Comparison of ENCODE assay signal across 12 cellular contexts in genomic region chr7:25847331-25848070, GRCh38.
A peak's percentile ranks its signal among the peaks of the same experiment; 100 is the strongest.
DNase-seq lines count a peak whose midpoint lies in the region; ATAC-seq, FAIRE-seq and TF ChIP-seq lines count a peak whose summit lies in the region.
"Had no signal": no experiment of that assay in that cellular context is flagged by ENCODE, and none has a peak within 500 bp of the region (broad histone marks: within the 10 kb centered on the region; RNA-seq: fewer than 3 reads in every experiment).

No MANE protein-coding gene starts in this region.

- no peak overlapping the region for H3K27ac ChIP-seq in naive thymus-derived CD4-positive, alpha-beta T cell (ENCODE audit: low read depth, low read length)

- POLR2A ChIA-PET in naive thymus-derived CD4-positive, alpha-beta T cell (lab: Charles Lee), result no interaction called here

- no peak for ATAC-seq in naive thymus-derived CD4-positive, alpha-beta T cell
- ATAC-seq in GM19467 (IDR thresholded peaks at IDR 0.05; ENCODE audit: unreplicated experiment), result no peak

- FAIRE-seq in RCC 7860 (lab: Jason Lieb, UNC), result peak; percentile 97

- H3K4me3 Mint-ChIP-seq in progenitor cell of endocrine pancreas (ENCODE audit: low read depth), result no peak overlapping the region
- H3K4me3 Mint-ChIP-seq in naive thymus-derived CD4-positive, alpha-beta T cell, result no peak overlapping the region
- H3K4me3 Mint-ChIP-seq: activated CD4-positive, alpha-beta T cell treated with anti-CD3 and anti-CD28 coated beads, Interleukin-2, amount 10 ng/mL, durations not matched to agents 7 days and 5 days; activated naive CD8-positive, alpha-beta T cell treated with anti-CD3 and anti-CD28 coated beads for 36 hours; B cell had no signal

- in situ Hi-C loops in ACHN (cut with HindIII; ENCODE audit: low pct_ligation_motif_present, low pct_unique_long_range_greater_than_20kb, low sequenced_read_pairs), result no loop called here

- H3K27me3 ChIP-seq in naive thymus-derived CD4-positive, alpha-beta T cell (ENCODE audit: control insufficient read depth in 2 of 2, insufficient read depth in 2 of 2, low read length in 2 of 2), result peaks cover 10 to 12% of the 10 kb centered on the region in 2 donors

- H3K9me3 Mint-ChIP-seq in progenitor cell of endocrine pancreas (ENCODE audit: low read depth), result no peaks in the 10 kb centered on the region
- peaks cover 0 to 2% (median 0%) of the 10 kb centered on the region in 11 donors for H3K9me3 Mint-ChIP-seq in naive thymus-derived CD4-positive, alpha-beta T cell
- H3K9me3 Mint-ChIP-seq: activated CD4-positive, alpha-beta T cell treated with anti-CD3 and anti-CD28 coated beads, Interleukin-2, amount 10 ng/mL, durations not matched to agents 7 days and 5 days; activated naive CD8-positive, alpha-beta T cell treated with anti-CD3 and anti-CD28 coated beads for 36 hours had no signal

- CTCF ChIA-PET in naive thymus-derived CD4-positive, alpha-beta T cell (lab: Charles Lee), result no interaction called here

- peaks cover 7% of the 10 kb centered on the region for H3K27me3 Mint-ChIP-seq in progenitor cell of endocrine pancreas
- H3K27me3 Mint-ChIP-seq in naive thymus-derived CD4-positive, alpha-beta T cell, result peaks cover 40 to 66% (median 56%) of the 10 kb centered on the region in 5 donors

- no peaks in the 10 kb centered on the region for H3K9me3 ChIP-seq in naive thymus-derived CD4-positive, alpha-beta T cell (ENCODE audit: control insufficient read depth in 2 of 3, low read length in 3 of 3)

- H3K4me1 ChIP-seq in naive thymus-derived CD4-positive, alpha-beta T cell (ENCODE audit: control insufficient read depth in 2 of 2, insufficient read depth in 2 of 2, low read length in 2 of 2), result peaks cover 0 to 5% of the 10 kb centered on the region in 2 donors

- peaks cover 46% of the 10 kb centered on the region for H3K4me1 Mint-ChIP-seq in progenitor cell of endocrine pancreas (ENCODE audit: low read depth)
- peaks cover 0 to 8% (median 7%) of the 10 kb centered on the region in 7 donors for H3K4me1 Mint-ChIP-seq in naive thymus-derived CD4-positive, alpha-beta T cell

- H3K36me3 ChIP-seq in naive thymus-derived CD4-positive, alpha-beta T cell (ENCODE audit: control insufficient read depth in 2 of 3, insufficient read depth in 3 of 3, low read length in 3 of 3), result no peaks in the 10 kb centered on the region

- peak overlapping the region; percentile 53 for H3K27ac Mint-ChIP-seq in progenitor cell of endocrine pancreas
- no peak overlapping the region for H3K27ac Mint-ChIP-seq in naive thymus-derived CD4-positive, alpha-beta T cell
- H3K27ac Mint-ChIP-seq: activated CD4-positive, alpha-beta T cell treated with anti-CD3 and anti-CD28 coated beads, Interleukin-2, amount 10 ng/mL, durations not matched to agents 7 days and 5 days; activated naive CD8-positive, alpha-beta T cell treated with anti-CD3 and anti-CD28 coated beads for 36 hours; B cell had no signal

- no peak for TF ChIP-seq POLR2A in erythroblast (IDR thresholded peaks at IDR 0.05; ENCODE audit: low read length)

- TF ChIP-seq CTCF in fibroblast of mammary gland (conservative IDR thresholded peaks at IDR 0.05; ENCODE audit: control insufficient read depth, insufficient read depth, low read depth, low read length) (no peak), progenitor cell of endocrine pancreas (IDR thresholded peaks at IDR 0.05; ENCODE audit: unreplicated experiment) (no peak)

- H3K4me3 ChIP-seq in fibroblast of mammary gland (ENCODE audit: control insufficient read depth, low read depth, low read length), result no peak overlapping the region
- no peak overlapping the region for H3K4me3 ChIP-seq in naive thymus-derived CD4-positive, alpha-beta T cell (ENCODE audit: low read length)

- intact Hi-C loops in naive thymus-derived CD4-positive, alpha-beta T cell (cut with micrococcal nuclease), result no loop called here

- H3K36me3 Mint-ChIP-seq in progenitor cell of endocrine pancreas (ENCODE audit: insufficient read depth), result no peaks in the 10 kb centered on the region
- no peaks in the 10 kb centered on the region for H3K36me3 Mint-ChIP-seq in naive thymus-derived CD4-positive, alpha-beta T cell

- peak; percentile 92 for DNase-seq in ACHN
- DNase-seq in RCC 7860 (ENCODE audit: low spot score), result peak; percentile 85
- DNase-seq in fibroblast of mammary gland (ENCODE audit: low read depth), result peak; percentile 63
- DNase-seq in progenitor cell of endocrine pancreas (ENCODE audit: low spot score, unreplicated experiment), result no peak
- DNase-seq in naive thymus-derived CD4-positive, alpha-beta T cell, result no peak
- DNase-seq in erythroblast (lab: John Stamatoyannopoulos, UW), result no peak
- no peak for DNase-seq in DMS 273 (lab: John Stamatoyannopoulos, UW; ENCODE audit: unreplicated experiment)
- DNase-seq: activated CD4-positive, alpha-beta T cell treated with anti-CD3 and anti-CD28 coated beads, Interleukin-2, amount 10 ng/mL, durations not matched to agents 7 days and 5 days; activated naive CD8-positive, alpha-beta T cell treated with anti-CD3 and anti-CD28 coated beads for 36 hours; stimulated activated CD4-positive, alpha-beta T cell treated with anti-CD3 and anti-CD28 coated beads, Interleukin-4, amount 100 ng/mL, for 1 hour had no signal

Comparison
In these comparisons a context has a peak if more than half of its experiments do, and no peak if none do; other contexts are left out.
1. DNase-seq: peak in ACHN (single experiment), RCC 7860 (single experiment) and fibroblast of mammary gland (single experiment); none in progenitor cell of endocrine pancreas (single experiment), naive thymus-derived CD4-positive, alpha-beta T cell (0 of 9), erythroblast (0 of 2) and DMS 273 (single experiment).